Comparison of ENCODE assay signal across 11 cellular contexts in the genomic region with DNA sequence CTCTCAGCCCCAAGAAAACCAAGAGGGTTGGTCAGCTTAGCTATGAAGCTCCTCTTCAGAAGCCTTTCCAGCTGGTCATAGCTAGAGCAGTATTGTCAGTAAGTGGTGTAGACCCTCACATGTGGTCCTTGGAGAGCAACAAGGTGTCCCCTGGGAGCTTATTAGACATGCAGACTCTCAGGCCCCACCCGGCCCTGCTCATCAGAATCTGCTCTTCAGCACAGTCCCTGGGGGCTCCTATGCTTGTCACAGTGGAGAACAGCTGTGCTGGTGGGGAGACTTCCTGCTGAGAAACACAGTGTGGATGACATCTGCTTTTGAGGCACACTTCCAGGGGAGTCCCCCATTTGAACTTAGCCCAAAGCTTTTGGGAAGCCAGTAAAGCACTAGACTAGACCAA. TPM values are rescaled to one million over a fixed set of nuclear protein-coding genes. Genes with fewer than 3 reads are reported as not detected.
DNase-seq lines count a peak whose midpoint lies in the region; ATAC-seq and TF ChIP-seq lines count a peak whose summit lies in the region.
"Had no signal": no experiment of that assay in that cellular context is flagged by ENCODE, and none has a peak within 500 bp of the region (broad histone marks: within the 10 kb centered on the region; RNA-seq: fewer than 3 reads in every experiment).

No MANE protein-coding gene starts in this region.

- H3K4me1 ChIP-seq in BLaER1 treated with 17β-estradiol and CSF1 and Interleukin-3, amounts not matched to agents 10 nM and 100 nM = peaks cover 23 to 44% (median 38%) of the 10 kb centered on the region in 10 experiments; a peak in 19 of 20 replicates
- H3K4me1 ChIP-seq in esophagus squamous epithelium = peaks cover 7 to 22% (median 9%) of the 10 kb centered on the region in 3 donors
- peaks cover 0 to 16% (median 4%) of the 10 kb centered on the region in 9 donors for H3K4me1 ChIP-seq in heart right ventricle

- TF ChIP-seq POLR2A in esophagus squamous epithelium (IDR thresholded peaks at IDR 0.05) = no peak

- H3K27ac ChIP-seq in BLaER1 treated with 17β-estradiol and CSF1 and Interleukin-3, amounts not matched to agents 10 nM and 100 nM = peak overlapping the region in 3 of 11 experiments; percentile 11 to 39 (median 35); a peak in 6 of 22 replicates
- H3K27ac ChIP-seq in esophagus squamous epithelium (no peak overlapping the region), heart right ventricle (no peak overlapping the region)
- H3K27ac ChIP-seq: C4-2B had no signal

- DNase-seq in GM19238 (ENCODE audit: insufficient read length, low spot score) = peak; percentile 52
- peak; percentile 76 for DNase-seq in NCI-H1436 treated with DMSO at 0.1 percent for 48 hours (lab: John Stamatoyannopoulos, UW)
- DNase-seq in GDM1 (lab: John Stamatoyannopoulos, UW) = no peak
- DNase-seq in KG1 (lab: John Stamatoyannopoulos, UW) = no peak
- DNase-seq in esophagus squamous epithelium (lab: John Stamatoyannopoulos, UW) = no peak
- no peak for DNase-seq in heart right ventricle
- DNase-seq: left colon, SIG-M5 had no signal

- ATAC-seq in HG02885 (IDR thresholded peaks at IDR 0.05; ENCODE audit: poor library complexity, unreplicated experiment) = peak; percentile 69
- no peak for ATAC-seq in heart right ventricle
- ATAC-seq: left colon had no signal

- H3K4me2 ChIP-seq in BLaER1 treated with 17β-estradiol and CSF1 and Interleukin-3, amounts not matched to agents 10 nM and 100 nM = peak overlapping the region; percentile 38 to 77 (median 66)

- WGBS in esophagus squamous epithelium, 2 donors = 43 to 83% methylated on average over 1 of the region's 1 CpG
- WGBS in heart right ventricle, 2 donors = 68 to 81% methylated on average over 1 of the region's 1 CpG

- no peaks in the 10 kb centered on the region; a peak in 1 of 22 replicates for H3K36me3 ChIP-seq in BLaER1 treated with 17β-estradiol and CSF1 and Interleukin-3, amounts not matched to agents 10 nM and 100 nM
- H3K36me3 ChIP-seq in esophagus squamous epithelium (no peaks in the 10 kb centered on the region), heart right ventricle (no peaks in the 10 kb centered on the region)

- TF ChIP-seq CTCF in esophagus squamous epithelium (IDR thresholded peaks at IDR 0.05) (no peak), heart right ventricle (IDR thresholded peaks at IDR 0.05) (no peak)

- no peak overlapping the region for H3K4me3 ChIP-seq in BLaER1 treated with 17β-estradiol and CSF1 and Interleukin-3, amounts not matched to agents 10 nM and 100 nM
- H3K4me3 ChIP-seq in esophagus squamous epithelium (no peak overlapping the region), heart right ventricle (no peak overlapping the region)

- peaks cover 9 to 26% (median 17%) of the 10 kb centered on the region in 11 experiments for H3K9me3 ChIP-seq in BLaER1 treated with 17β-estradiol and CSF1 and Interleukin-3, amounts not matched to agents 10 nM and 100 nM (replicated peaks in 1 of 11)
- H3K9me3 ChIP-seq in esophagus squamous epithelium (no peaks in the 10 kb centered on the region), heart right ventricle (no peaks in the 10 kb centered on the region)

- intact Hi-C loops in esophagus squamous epithelium (cut with DNase I) (loop anchor here (5.0 to 10.0 kb wide), 2 partner anchors 135 to 247 kb away; partner anchors contain the start of gene LPGAT1), heart right ventricle (cut with DNase I) (loop anchor here in 8 of 10 donors (5.0 to 10.0 kb wide), 3 partner anchors 135 to 247 kb away; partner anchors contain the start of gene LPGAT1 (in 8 of the 8))

- no peaks in the 10 kb centered on the region for H3K27me3 ChIP-seq in BLaER1 treated with 17β-estradiol and CSF1 and Interleukin-3, amounts not matched to agents 10 nM and 100 nM
- peaks cover 0 to 14% (median 0%) of the 10 kb centered on the region in 4 donors for H3K27me3 ChIP-seq in esophagus squamous epithelium
- H3K27me3 ChIP-seq in heart right ventricle = peaks cover 0 to 8% (median 0%) of the 10 kb centered on the region in 7 donors

- no peaks in the 10 kb centered on the region for H4K20me1 ChIP-seq in BLaER1 treated with 17β-estradiol and CSF1 and Interleukin-3, amounts not matched to agents 10 nM and 100 nM

- peak overlapping the region in 2 of 11 experiments; percentile 7 to 18; a peak in 1 of 22 replicates for H3K9ac ChIP-seq in BLaER1 treated with 17β-estradiol and CSF1 and Interleukin-3, amounts not matched to agents 10 nM and 100 nM

RNA-seq across cellular contexts. Expression of gene NEK2, which starts 21.9 kb away (rescaled TPM):
- total RNA-seq in esophagus squamous epithelium (10 to 100 TPM in 1 of 4 donors, 1 to 10 TPM in 3; 2.4 to 11.8 (median 6.5) TPM), heart right ventricle (1 to 10 TPM in 2 of 10 donors, under 1 TPM in 3, not detected in 5; 0.12 to 2.1 (median 0.23) TPM)
- under 1 TPM in 1 of 2 donors, not detected in 1; 0.04 TPM for polyA plus RNA-seq in heart right ventricle

Comparison
In these comparisons a context has a peak if more than half of its experiments do, and no peak if none do; other contexts are left out.
1. DNase-seq: peak in GM19238 (single experiment) and NCI-H1436 treated with DMSO at 0.1 percent for 48 hours (single experiment); none in GDM1 (single experiment), KG1 (single experiment), esophagus squamous epithelium (single experiment) and heart right ventricle (0 of 2).